ENCODE assay signal across 8 cellular contexts in the genomic region with DNA sequence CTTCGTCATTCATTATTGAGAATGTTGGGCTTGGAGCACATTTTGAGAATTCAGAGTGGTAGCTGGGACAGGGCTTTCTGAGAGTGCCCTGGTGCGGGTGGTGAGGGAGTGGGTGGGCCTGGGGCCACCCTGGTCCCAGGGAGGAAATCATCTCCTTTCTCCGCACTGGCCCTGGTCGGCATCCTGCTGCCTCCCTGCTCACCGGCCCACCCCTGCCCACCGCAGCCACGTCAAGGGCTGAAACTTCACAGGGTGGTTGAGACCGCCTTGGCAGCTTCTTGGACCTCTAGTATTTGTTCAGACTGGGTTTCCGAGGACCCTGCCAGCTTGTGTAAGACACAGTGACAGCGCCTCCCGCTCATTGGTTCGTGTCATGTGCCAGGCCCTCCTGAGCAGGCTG. TPM values are rescaled to one million over a fixed set of nuclear protein-coding genes. Genes with fewer than 3 reads are reported as not detected.
"Had no signal": no experiment of that assay in that cellular context is flagged by ENCODE, and none has a peak within 500 bp of the region (broad histone marks: within the 10 kb centered on the region; RNA-seq: fewer than 3 reads in every experiment).

No MANE protein-coding gene starts in this region.

RNA-seq across cellular contexts. Expression of a gene that starts 25.9 kb away (rescaled TPM):
- total RNA-seq: RPMI7951, SK-MEL-5 had no signal
- polyA plus RNA-seq: SK-N-SH had no signal

RNA-seq across cellular contexts. Expression of a gene that starts 58.6 kb away (rescaled TPM):
- total RNA-seq: PC-3, PC-9, Right ventricle myocardium inferior, Right ventricle myocardium superior, RPMI7951, SJSA1, SK-MEL-5 had no signal

RNA-seq across cellular contexts. Expression of a gene that starts 59.7 kb away (rescaled TPM):
- total RNA-seq: Right ventricle myocardium superior had no signal
